In the genomic region with DNA sequence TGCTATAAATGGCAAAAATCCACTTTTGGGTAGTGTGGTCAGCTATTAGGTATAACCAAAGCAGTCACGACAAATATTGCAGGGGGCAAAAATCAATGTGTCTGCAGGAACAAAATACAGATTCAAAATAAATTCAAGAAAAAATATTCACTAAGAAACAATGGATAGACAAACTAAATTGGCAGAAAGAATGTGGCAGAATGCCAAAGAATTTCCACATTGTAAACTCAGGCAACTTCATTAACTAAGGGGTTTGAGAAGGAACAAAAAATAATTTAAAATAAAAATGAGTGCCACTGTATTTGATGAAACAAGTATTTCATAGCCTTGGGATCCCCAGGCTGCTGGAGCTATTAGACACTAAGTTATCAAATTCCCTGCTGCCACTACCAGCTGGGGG, we compare ENCODE assay signal across 24 cellular contexts.
DNase-seq lines count a peak whose midpoint lies in the region; ATAC-seq and TF ChIP-seq lines count a peak whose summit lies in the region.
"Had no signal": no experiment of that assay in that cellular context is flagged by ENCODE, and none has a peak within 500 bp of the region (broad histone marks: within the 10 kb centered on the region; RNA-seq: fewer than 3 reads in every experiment).

No MANE protein-coding gene starts in this region.

- no peaks in the 10 kb centered on the region for H3K4me1 Mint-ChIP-seq in Calu3 (ENCODE audit: low read depth, unreplicated experiment)
- H3K4me1 Mint-ChIP-seq in activated T-helper 17 cell treated with anti-CD3 and anti-CD28 coated beads, Interleukin-2, amount 50 U/mL, for 72 hours = peaks cover 13% of the 10 kb centered on the region

- no peaks in the 10 kb centered on the region for H3K27me3 Mint-ChIP-seq in Calu3 (ENCODE audit: unreplicated experiment)
- no peaks in the 10 kb centered on the region for H3K27me3 Mint-ChIP-seq in activated T-helper 17 cell treated with anti-CD3 and anti-CD28 coated beads, Interleukin-2, amount 50 U/mL, for 72 hours
- H3K27me3 Mint-ChIP-seq: activated CD4-positive, alpha-beta T cell treated with anti-CD3 and anti-CD28 coated beads for 36 hours had no signal

- CTCF ChIA-PET in Calu3 (lab: Charles Lee) = no interaction called here

- no TSS peak for BruUV-seq in Calu3 (replicated peaks; lab: Mats Ljungman, UMichigan)

- TF ChIP-seq RAD21 in Ishikawa (IDR thresholded peaks at IDR 0.05; ENCODE audit: low read depth) = no peak

- DNase-seq in Calu3 (peak; percentile 1), cardiac fibroblast (ENCODE audit: low read depth in 2 of 2) (peak; percentile 51 to 65), iris pigment epithelial cell (ENCODE audit: low read depth) (peak; percentile 45), NCI-H524 treated with DMSO at 0.1 percent for 48 hours (lab: John Stamatoyannopoulos, UW) (no peak), left colon (no peak)
- DNase-seq: activated CD4-positive, alpha-beta T cell treated with anti-CD3 and anti-CD28 coated beads for 36 hours; activated CD8-positive, alpha-beta memory T cell treated with anti-CD3 and anti-CD28 coated beads for 24 hours; activated naive CD4-positive, alpha-beta T cell; activated T-cell treated with anti-CD3 and anti-CD28 coated beads, Interleukin-2, amount 50 U/mL, for 4 hours; cerebellar nuclear complex; erythroblast; HFFc6; KBM-7; kidney; NCI-H1436; NCI-H774; T-helper 2 cell; trophoblast cell had no signal

- H3K4me3 ChIP-seq in cardiac fibroblast (replicated peaks in 1 of 2; ENCODE audit: low read depth in 2 of 2, low read length in 2 of 2) = no peak overlapping the region
- H3K4me3 ChIP-seq: lung, prostate gland, skin epidermis had no signal

- no peak for TF ChIP-seq CTCF in Calu3 (IDR thresholded peaks at IDR 0.05; ENCODE audit: unreplicated experiment)
- TF ChIP-seq CTCF in cardiac fibroblast (IDR thresholded peaks at IDR 0.05; ENCODE audit: low read depth, low read length) = no peak

- no peak overlapping the region for H3K4me3 Mint-ChIP-seq in Calu3 (ENCODE audit: low read depth, unreplicated experiment)
- no peak overlapping the region for H3K4me3 Mint-ChIP-seq in activated T-helper 17 cell treated with anti-CD3 and anti-CD28 coated beads, Interleukin-2, amount 50 U/mL, for 72 hours
- H3K4me3 Mint-ChIP-seq: activated CD4-positive, alpha-beta T cell treated with anti-CD3 and anti-CD28 coated beads for 36 hours; activated T-cell treated with anti-CD3 and anti-CD28 coated beads, Interleukin-2, amount 50 U/mL, for 4 hours; HFFc6 had no signal

- no peak for TF ChIP-seq EP300 in Ishikawa (IDR thresholded peaks at IDR 0.05; ENCODE audit: borderline replicate concordance)

- H3K27ac Mint-ChIP-seq in Calu3 (ENCODE audit: unreplicated experiment) = no peak overlapping the region
- H3K27ac Mint-ChIP-seq in activated T-helper 17 cell treated with anti-CD3 and anti-CD28 coated beads, Interleukin-2, amount 50 U/mL, for 72 hours = no peak overlapping the region
- H3K27ac Mint-ChIP-seq: activated CD4-positive, alpha-beta T cell treated with anti-CD3 and anti-CD28 coated beads for 36 hours; HFFc6 had no signal

- ATAC-seq in HG03460 (IDR thresholded peaks at IDR 0.05; ENCODE audit: unreplicated experiment) (no peak), left colon (no peak)
- ATAC-seq in activated T-helper 17 cell treated with anti-CD3 and anti-CD28 coated beads, Interleukin-2, amount 50 U/mL, for 72 hours (replicated peaks) = no peak
- ATAC-seq: activated CD4-positive, alpha-beta T cell treated with anti-CD3 and anti-CD28 coated beads for 36 hours; activated T-cell treated with anti-CD3 and anti-CD28 coated beads, Interleukin-2, amount 50 U/mL, for 4 hours had no signal

- no peaks in the 10 kb centered on the region for H3K36me3 Mint-ChIP-seq in Calu3 (ENCODE audit: insufficient read depth, unreplicated experiment)
- H3K36me3 Mint-ChIP-seq in activated T-helper 17 cell treated with anti-CD3 and anti-CD28 coated beads, Interleukin-2, amount 50 U/mL, for 72 hours (ENCODE audit: low read depth) = peaks cover 6% of the 10 kb centered on the region

- H3K9me3 Mint-ChIP-seq in Calu3 (ENCODE audit: low read depth, unreplicated experiment) = no peaks in the 10 kb centered on the region
- H3K9me3 Mint-ChIP-seq in activated T-helper 17 cell treated with anti-CD3 and anti-CD28 coated beads, Interleukin-2, amount 50 U/mL, for 72 hours = no peaks in the 10 kb centered on the region
- H3K9me3 Mint-ChIP-seq: activated T-cell treated with anti-CD3 and anti-CD28 coated beads, Interleukin-2, amount 50 U/mL, for 4 hours; HFFc6 had no signal

- intact Hi-C loops in Calu3 (cut with micrococcal nuclease; ENCODE audit: unreplicated experiment) = no loop called here
- intact Hi-C loops in left colon (cut with DNase I, micrococcal nuclease) = no loop called here

TF ChIP-seq in Ishikawa, 13 proteins besides CTCF, POLR2A, EP300 and RAD21:
- no peak for TF ChIP-seq YY1 (IDR thresholded peaks at IDR 0.05; ENCODE audit: low read depth)
- peak; percentile 70 for TF ChIP-seq TEAD4 (IDR thresholded peaks at IDR 0.05)
- peak; percentile 84 for TF ChIP-seq NFIC (IDR thresholded peaks at IDR 0.05)

Comparison
In these comparisons a context has a peak if more than half of its experiments do, and no peak if none do; other contexts are left out.
1. DNase-seq: peak in Calu3 (single experiment), cardiac fibroblast (2 of 2) and iris pigment epithelial cell (single experiment); none in NCI-H524 treated with DMSO at 0.1 percent for 48 hours (single experiment) and left colon (0 of 2).